Comparison of ENCODE assay signal across 27 cellular contexts in genomic region chr5:134063421-134063820, GRCh38. TPM values are rescaled to one million over a fixed set of nuclear protein-coding genes. Genes with fewer than 3 reads are reported as not detected.
DNase-seq lines count a peak whose midpoint lies in the region; ATAC-seq and TF ChIP-seq lines count a peak whose summit lies in the region.
"Had no signal": no experiment of that assay in that cellular context is flagged by ENCODE, and none has a peak within 500 bp of the region (broad histone marks: within the 10 kb centered on the region; RNA-seq: fewer than 3 reads in every experiment).

No MANE protein-coding gene starts in this region.

- H3K4me3 Mint-ChIP-seq in glutamatergic neuron (ENCODE audit: unreplicated experiment) = no peak overlapping the region
- H3K4me3 Mint-ChIP-seq: activated CD4-positive, alpha-beta T cell treated with anti-CD3 and anti-CD28 coated beads for 36 hours; activated naive CD8-positive, alpha-beta T cell; B cell; GM23338; IgD-negative memory B cell; memory B cell had no signal

- H3K4me1 ChIP-seq in BE2C = peaks cover 6% of the 10 kb centered on the region; the same call in 1 of the 2 replicates
- peaks cover 10% of the 10 kb centered on the region for H3K4me1 ChIP-seq in RWPE2 (ENCODE audit: insufficient read depth, poor library complexity, severe bottlenecking)

- TF ChIP-seq CTCF in BE2C (IDR thresholded peaks at IDR 0.05; ENCODE audit: low read depth, low read length) = no peak
- TF ChIP-seq CTCF in RWPE2 (IDR thresholded peaks at IDR 0.05; ENCODE audit: poor library complexity, severe bottlenecking) = no peak
- TF ChIP-seq CTCF in glutamatergic neuron (IDR thresholded peaks at IDR 0.05; ENCODE audit: partially characterized antibody, unreplicated experiment) = no peak

- peak; percentile 30 for DNase-seq in DMS 273 (lab: John Stamatoyannopoulos, UW; ENCODE audit: unreplicated experiment)
- no peak for DNase-seq in DMS 273 treated with DMSO at 0.1 percent for 48 hours (lab: John Stamatoyannopoulos, UW)
- DNase-seq in BE2C = peak; percentile 29
- DNase-seq in RWPE2 (ENCODE audit: low spot score) = peak; percentile 35
- peak; percentile 52 for DNase-seq in glutamatergic neuron
- no peak for DNase-seq in NCI-H1436 treated with DMSO at 0.1 percent for 48 hours (lab: John Stamatoyannopoulos, UW)
- DNase-seq: activated CD4-positive, alpha-beta T cell treated with anti-CD3 and anti-CD28 coated beads for 36 hours; activated CD8-positive, alpha-beta memory T cell treated with anti-CD3 and anti-CD28 coated beads for 24 hours; cerebellar nuclear complex; effector CD4-positive, alpha-beta T cell; kidney glomerular epithelial cell; NCI-H2171; NCI-H748 treated with DMSO at 0.1 percent for 48 hours; retina; SHP77; stomach; T-helper 1 cell had no signal

- H3K27me3 ChIP-seq in BE2C (no peaks in the 10 kb centered on the region), RWPE2 (ENCODE audit: insufficient read depth, poor library complexity, severe bottlenecking) (no peaks in the 10 kb centered on the region)
- H3K27me3 ChIP-seq: stomach, tibial nerve had no signal

- peaks cover 2% of the 10 kb centered on the region for H3K9me3 Mint-ChIP-seq in glutamatergic neuron (ENCODE audit: unreplicated experiment)
- H3K9me3 Mint-ChIP-seq: GM23338, IgD-negative memory B cell, memory B cell had no signal

- peaks cover 5% of the 10 kb centered on the region for H3K4me1 Mint-ChIP-seq in glutamatergic neuron (ENCODE audit: low read depth, unreplicated experiment)
- H3K4me1 Mint-ChIP-seq: B cell, GM23338, memory B cell had no signal

- no peaks in the 10 kb centered on the region for H3K9me3 ChIP-seq in BE2C
- peaks cover 2% of the 10 kb centered on the region for H3K9me3 ChIP-seq in RWPE2 (ENCODE audit: severe bottlenecking)
- H3K9me3 ChIP-seq: stomach, tibial nerve had no signal

- H3K27ac Mint-ChIP-seq in glutamatergic neuron (ENCODE audit: unreplicated experiment) = peak overlapping the region; percentile 85
- H3K27ac Mint-ChIP-seq: activated CD4-positive, alpha-beta T cell treated with anti-CD3 and anti-CD28 coated beads for 36 hours; activated naive CD8-positive, alpha-beta T cell; B cell; GM23338; IgD-negative memory B cell; memory B cell had no signal

- H3K36me3 Mint-ChIP-seq in glutamatergic neuron (ENCODE audit: unreplicated experiment) = no peaks in the 10 kb centered on the region
- H3K36me3 Mint-ChIP-seq: IgD-negative memory B cell, memory B cell had no signal

- no peak overlapping the region for H3K4me3 ChIP-seq in BE2C (ENCODE audit: low read depth, low read length)
- no peak overlapping the region for H3K4me3 ChIP-seq in RWPE2 (ENCODE audit: severe bottlenecking)
- H3K4me3 ChIP-seq: GM23338, stomach, tibial nerve had no signal

- peaks cover 4% of the 10 kb centered on the region for H3K27me3 Mint-ChIP-seq in glutamatergic neuron (ENCODE audit: unreplicated experiment)
- H3K27me3 Mint-ChIP-seq: activated CD4-positive, alpha-beta T cell treated with anti-CD3 and anti-CD28 coated beads for 36 hours; activated naive CD8-positive, alpha-beta T cell; memory B cell had no signal

- H3K27ac ChIP-seq in RWPE2 (ENCODE audit: poor library complexity, severe bottlenecking) = no peak overlapping the region
- H3K27ac ChIP-seq: 22Rv1, stomach, tibial nerve had no signal

- no peak for ATAC-seq in RWPE2 (ENCODE audit: low read depth)
- ATAC-seq in HG02852 (IDR thresholded peaks at IDR 0.05; ENCODE audit: unreplicated experiment) = no peak
- ATAC-seq in HG03342 (IDR thresholded peaks at IDR 0.05; ENCODE audit: unreplicated experiment) = no peak
- ATAC-seq: activated CD4-positive, alpha-beta T cell treated with anti-CD3 and anti-CD28 coated beads for 36 hours; esophagus mucosa; GM23338 had no signal

- H3K36me3 ChIP-seq in BE2C (no peaks in the 10 kb centered on the region), RWPE2 (ENCODE audit: low read depth) (no peaks in the 10 kb centered on the region)
- H3K36me3 ChIP-seq: stomach, tibial nerve had no signal

RNA-seq across cellular contexts. Expression of gene TCF7, which starts 51.1 kb away (rescaled TPM):
- polyA plus RNA-seq in BE2C (2012; ENCODE audit: insufficient read depth, insufficient read length, low read depth) = 3.1 TPM
- 5.8 TPM for total RNA-seq in glutamatergic neuron (ENCODE audit: unreplicated experiment)

RNA-seq across cellular contexts. Expression of gene VDAC1, which starts 58.6 kb away (rescaled TPM):
- 273 TPM for polyA plus RNA-seq in BE2C (2012; ENCODE audit: insufficient read depth, insufficient read length, low read depth)
- total RNA-seq in glutamatergic neuron (ENCODE audit: unreplicated experiment) = 132 TPM

Comparison
In these comparisons a context has a peak if more than half of its experiments do, and no peak if none do; other contexts are left out.
1. DNase-seq: peak in DMS 273 (single experiment), BE2C (single experiment), RWPE2 (single experiment) and glutamatergic neuron (single experiment); none in DMS 273 treated with DMSO at 0.1 percent for 48 hours (single experiment) and NCI-H1436 treated with DMSO at 0.1 percent for 48 hours (single experiment).